ENCODE assay signal across 1 cellular context in the genomic region with DNA sequence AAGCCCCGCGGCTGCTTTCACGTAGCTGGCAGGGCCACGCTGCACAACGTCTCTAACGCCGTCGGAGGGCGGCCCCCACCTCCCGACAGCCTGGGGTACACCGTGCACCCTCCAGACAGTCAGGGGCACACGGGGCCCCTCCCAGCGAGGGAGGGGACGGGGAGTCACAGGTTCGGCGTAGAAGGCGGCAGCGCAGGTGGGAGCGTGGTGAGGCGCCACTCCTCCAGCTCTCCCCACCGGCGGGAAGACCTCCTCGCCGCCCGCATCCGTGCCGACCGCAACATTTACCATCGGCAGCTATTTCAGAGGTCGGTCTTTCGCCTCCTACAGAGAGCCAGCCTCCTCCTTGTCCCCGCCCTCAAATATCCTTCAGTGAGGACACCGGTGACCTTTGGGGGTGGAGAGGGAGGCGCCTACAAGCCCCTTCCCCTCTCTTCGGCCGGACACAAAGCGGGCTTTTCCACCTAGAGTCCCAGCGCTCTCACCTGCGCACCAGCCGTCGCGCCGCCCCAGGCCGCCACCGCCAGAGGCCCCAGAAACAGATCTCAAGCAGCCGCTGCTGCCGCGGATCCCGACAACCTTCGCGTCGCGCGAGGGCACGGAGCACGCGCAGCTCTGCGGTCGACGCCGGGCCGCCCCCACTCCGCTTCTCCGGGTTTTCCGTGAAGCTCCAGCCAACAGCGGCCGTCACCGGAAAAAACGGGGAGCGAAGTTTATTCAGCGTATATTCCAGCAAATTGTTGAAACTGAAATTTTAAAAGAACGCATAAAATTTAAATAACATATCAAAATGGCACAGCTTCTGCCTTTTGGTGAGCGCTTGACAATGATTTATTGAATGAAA.
A peak's percentile ranks its signal among the peaks of the same experiment; 100 is the strongest.
TF ChIP-seq lines count a peak whose summit lies in the region.

A gene (minus strand): TSS at position 600 of the 844 bp plus-strand sequence. CDS start 20,708 bp downstream, outside the sequence.

TF ChIP-seq in GM12878, 131 proteins besides CTCF, POLR2A, EP300 and RAD21 (continued from another document):
- TF ChIP-seq, protein P1, sequence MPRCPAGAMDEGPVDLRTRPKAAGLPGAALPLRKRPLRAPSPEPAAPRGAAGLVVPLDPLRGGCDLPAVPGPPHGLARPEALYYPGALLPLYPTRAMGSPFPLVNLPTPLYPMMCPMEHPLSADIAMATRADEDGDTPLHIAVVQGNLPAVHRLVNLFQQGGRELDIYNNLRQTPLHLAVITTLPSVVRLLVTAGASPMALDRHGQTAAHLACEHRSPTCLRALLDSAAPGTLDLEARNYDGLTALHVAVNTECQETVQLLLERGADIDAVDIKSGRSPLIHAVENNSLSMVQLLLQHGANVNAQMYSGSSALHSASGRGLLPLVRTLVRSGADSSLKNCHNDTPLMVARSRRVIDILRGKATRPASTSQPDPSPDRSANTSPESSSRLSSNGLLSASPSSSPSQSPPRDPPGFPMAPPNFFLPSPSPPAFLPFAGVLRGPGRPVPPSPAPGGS (IDR thresholded peaks at IDR 0.05; ENCODE audit: borderline replicate concordance, insufficient read depth, low read depth, low read length, poor library complexity, severe bottlenecking): no peak
- TF ChIP-seq, protein P2, sequence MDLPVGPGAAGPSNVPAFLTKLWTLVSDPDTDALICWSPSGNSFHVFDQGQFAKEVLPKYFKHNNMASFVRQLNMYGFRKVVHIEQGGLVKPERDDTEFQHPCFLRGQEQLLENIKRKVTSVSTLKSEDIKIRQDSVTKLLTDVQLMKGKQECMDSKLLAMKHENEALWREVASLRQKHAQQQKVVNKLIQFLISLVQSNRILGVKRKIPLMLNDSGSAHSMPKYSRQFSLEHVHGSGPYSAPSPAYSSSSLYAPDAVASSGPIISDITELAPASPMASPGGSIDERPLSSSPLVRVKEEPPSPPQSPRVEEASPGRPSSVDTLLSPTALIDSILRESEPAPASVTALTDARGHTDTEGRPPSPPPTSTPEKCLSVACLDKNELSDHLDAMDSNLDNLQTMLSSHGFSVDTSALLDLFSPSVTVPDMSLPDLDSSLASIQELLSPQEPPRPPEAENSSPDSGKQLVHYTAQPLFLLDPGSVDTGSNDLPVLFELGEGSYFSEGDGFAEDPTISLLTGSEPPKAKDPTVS (IDR thresholded peaks at IDR 0.05; ENCODE audit: low read depth, low read length): no peak; the same call in 1 of the 2 replicates
- TF ChIP-seq RBBP5 (conservative IDR thresholded peaks at IDR 0.05) (no peak), SUZ12 (IDR thresholded peaks at IDR 0.05; ENCODE audit: unreplicated experiment) (no peak), RCOR1 (conservative IDR thresholded peaks at IDR 0.05; ENCODE audit: low read depth, low read length) (no peak), IKZF2 (IDR thresholded peaks at IDR 0.05) (no peak), TCF3 (IDR thresholded peaks at IDR 0.05; ENCODE audit: borderline replicate concordance, insufficient read depth, low read depth, low read length) (0 out of 2 replicates have a peak, but pooled peaks have one; percentile 2), GATAD2B (conservative IDR thresholded peaks at IDR 0.05; ENCODE audit: low read depth) (peak; percentile 76; the same call in 1 of the 2 replicates), POLR2AphosphoS2 (IDR thresholded peaks at IDR 0.05; ENCODE audit: low read depth, low read length) (peak; percentile 28; the same call in 1 of the 2 replicates), CBFB (IDR thresholded peaks at IDR 0.05; ENCODE audit: low read depth) (peak; percentile 43; the same call in 1 of the 2 replicates), TBL1XR1 (IDR thresholded peaks at IDR 0.05; ENCODE audit: low read depth, low read length) (no peak), CEBPB (IDR thresholded peaks at IDR 0.05; ENCODE audit: borderline replicate concordance in 1 of 2, low read depth in 2 of 2, low read length in 2 of 2) (no peak), MEF2B (IDR thresholded peaks at IDR 0.05; ENCODE audit: partially characterized antibody, poor library complexity, severe bottlenecking) (no peak), MTA3 (IDR thresholded peaks at IDR 0.05; ENCODE audit: borderline replicate concordance, low read length) (no peak), RAD51 (IDR thresholded peaks at IDR 0.05) (no peak), ZNF622 (IDR thresholded peaks at IDR 0.05) (no peak)
- TF ChIP-seq, protein P3, sequence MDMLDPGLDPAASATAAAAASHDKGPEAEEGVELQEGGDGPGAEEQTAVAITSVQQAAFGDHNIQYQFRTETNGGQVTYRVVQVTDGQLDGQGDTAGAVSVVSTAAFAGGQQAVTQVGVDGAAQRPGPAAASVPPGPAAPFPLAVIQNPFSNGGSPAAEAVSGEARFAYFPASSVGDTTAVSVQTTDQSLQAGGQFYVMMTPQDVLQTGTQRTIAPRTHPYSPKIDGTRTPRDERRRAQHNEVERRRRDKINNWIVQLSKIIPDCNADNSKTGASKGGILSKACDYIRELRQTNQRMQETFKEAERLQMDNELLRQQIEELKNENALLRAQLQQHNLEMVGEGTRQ (IDR thresholded peaks at IDR 0.05; ENCODE audit: borderline replicate concordance, low read depth, low read length): no peak
- TF ChIP-seq, protein P4, sequence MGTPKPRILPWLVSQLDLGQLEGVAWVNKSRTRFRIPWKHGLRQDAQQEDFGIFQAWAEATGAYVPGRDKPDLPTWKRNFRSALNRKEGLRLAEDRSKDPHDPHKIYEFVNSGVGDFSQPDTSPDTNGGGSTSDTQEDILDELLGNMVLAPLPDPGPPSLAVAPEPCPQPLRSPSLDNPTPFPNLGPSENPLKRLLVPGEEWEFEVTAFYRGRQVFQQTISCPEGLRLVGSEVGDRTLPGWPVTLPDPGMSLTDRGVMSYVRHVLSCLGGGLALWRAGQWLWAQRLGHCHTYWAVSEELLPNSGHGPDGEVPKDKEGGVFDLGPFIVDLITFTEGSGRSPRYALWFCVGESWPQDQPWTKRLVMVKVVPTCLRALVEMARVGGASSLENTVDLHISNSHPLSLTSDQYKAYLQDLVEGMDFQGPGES (IDR thresholded peaks at IDR 0.05): no peak
